Comparison of ENCODE assay signal across 9 cellular contexts in genomic region chr11:66720223-66720898, GRCh38.
DNase-seq lines count a peak whose midpoint lies in the region; ATAC-seq and TF ChIP-seq lines count a peak whose summit lies in the region.
"Had no signal": no experiment of that assay in that cellular context is flagged by ENCODE, and none has a peak within 500 bp of the region (broad histone marks: within the 10 kb centered on the region; RNA-seq: fewer than 3 reads in every experiment).

No MANE protein-coding gene starts in this region.

- no peaks in the 10 kb centered on the region for H3K9me3 Mint-ChIP-seq in stimulated activated naive CD8-positive, alpha-beta T cell treated with anti-CD3 and anti-CD28 coated beads, Interleukin-15, amount 100 ng/mL, for 72 hours

- ATAC-seq in stimulated activated naive CD8-positive, alpha-beta T cell treated with anti-CD3 and anti-CD28 coated beads, Interleukin-15, amount 100 ng/mL, for 72 hours, result peak; percentile 96
- ATAC-seq in GM21515 (IDR thresholded peaks at IDR 0.05; ENCODE audit: unreplicated experiment) (no peak), GM21528 (IDR thresholded peaks at IDR 0.05; ENCODE audit: low FRiP score, unreplicated experiment) (no peak)

- peak overlapping the region; percentile 63 to 81 for H3K4me3 Mint-ChIP-seq in stimulated activated naive CD8-positive, alpha-beta T cell treated with anti-CD3 and anti-CD28 coated beads, Interleukin-15, amount 100 ng/mL, for 72 hours

- peaks cover 21% of the 10 kb centered on the region for H3K4me1 Mint-ChIP-seq in stimulated activated naive CD8-positive, alpha-beta T cell treated with anti-CD3 and anti-CD28 coated beads, Interleukin-15, amount 100 ng/mL, for 72 hours

- peaks cover 55% of the 10 kb centered on the region for H3K27me3 Mint-ChIP-seq in stimulated activated naive CD8-positive, alpha-beta T cell treated with anti-CD3 and anti-CD28 coated beads, Interleukin-15, amount 100 ng/mL, for 72 hours

- DNase-seq in HFF-Myc (ENCODE audit: extremely low read depth, low read depth) (peak; percentile 74), NCI-H345 (lab: John Stamatoyannopoulos, UW) (peak; percentile 95), anterior cingulate cortex (lab: John Stamatoyannopoulos, UW) (peak in 33 of 58 donors; percentile 10 to 76 (median 40)), left kidney (ENCODE audit: low read depth, low spot score) (peak; percentile 96), NAMALWA (ENCODE audit: low spot score) (no peak)
- DNase-seq in stimulated activated naive CD8-positive, alpha-beta T cell treated with anti-CD3 and anti-CD28 coated beads, Interleukin-15, amount 100 ng/mL, for 72 hours, result peak; percentile 60 to 77
- DNase-seq: left cardiac atrium had no signal

- H3K27ac Mint-ChIP-seq in stimulated activated naive CD8-positive, alpha-beta T cell treated with anti-CD3 and anti-CD28 coated beads, Interleukin-15, amount 100 ng/mL, for 72 hours, result peak overlapping the region; percentile 71 to 97

- no peak overlapping the region for H3K4me3 ChIP-seq in HFF-Myc (replicated peaks; ENCODE audit: low read depth, low read length)

- TF ChIP-seq CTCF in HFF-Myc (IDR thresholded peaks at IDR 0.05; ENCODE audit: low read depth, low read length, missing control alignments), result no peak
